Comparison of ENCODE assay signal across 10 cellular contexts in genomic region chr4:104469794-104470193, GRCh38. TPM values are rescaled to one million over a fixed set of nuclear protein-coding genes. Genes with fewer than 3 reads are reported as not detected.
"Had no signal": no experiment of that assay in that cellular context is flagged by ENCODE, and none has a peak within 500 bp of the region (broad histone marks: within the 10 kb centered on the region; RNA-seq: fewer than 3 reads in every experiment).

No MANE protein-coding gene starts in this region.

- FAIRE-seq: H1, H54, HTR-8/SVneo, K562 had no signal

- DNase-seq: H9, HCEC 1CT, IMR-90, Karpas-422, KG1 had no signal

- H3K4me3 ChIP-seq: GM23338, K562 had no signal

- H2AFZ ChIP-seq: GM23338 had no signal

- ATAC-seq: GM23338, K562 had no signal

- H3K4me2 ChIP-seq: GM23338 had no signal

RNA-seq across cellular contexts. Expression of gene CXXC4, which starts 24.9 kb away (rescaled TPM):
- total RNA-seq: IMR-90, K562 had no signal
- polyA plus RNA-seq: IMR-90, K562 had no signal
